12 cellular contexts compared by ENCODE assay signal in genomic region chr3:188916934-188917391, GRCh38.
DNase-seq lines count a peak whose midpoint lies in the region; ATAC-seq, FAIRE-seq and TF ChIP-seq lines count a peak whose summit lies in the region.
"Had no signal": no experiment of that assay in that cellular context is flagged by ENCODE, and none has a peak within 500 bp of the region (broad histone marks: within the 10 kb centered on the region; RNA-seq: fewer than 3 reads in every experiment).

No MANE protein-coding gene starts in this region.

- no peak for TF ChIP-seq POLR2A in vagina (IDR thresholded peaks at IDR 0.05)

- H3K9me3 ChIP-seq in SK-N-SH (no peaks in the 10 kb centered on the region), T-helper 17 cell (ENCODE audit: control insufficient read depth, low read length, poor library complexity, severe bottlenecking) (no peaks in the 10 kb centered on the region), vagina (no peaks in the 10 kb centered on the region)

- DNase-seq in SK-N-SH (no peak), T-helper 17 cell (no peak), medulla oblongata (ENCODE audit: extremely low spot score) (peak; percentile 64), D721Med (ENCODE audit: insufficient read length, low spot score) (no peak), vagina (ENCODE audit: extremely low spot score in 2 of 2) (no peak), DMS 273 (lab: John Stamatoyannopoulos, UW; ENCODE audit: unreplicated experiment) (no peak)
- DNase-seq: glutamatergic neuron had no signal

- H3K27me3 ChIP-seq in SK-N-SH (ENCODE audit: insufficient read depth) = no peaks in the 10 kb centered on the region
- H3K27me3 ChIP-seq in vagina = no peaks in the 10 kb centered on the region

- H3F3A ChIP-seq in SK-N-SH (replicated peaks; ENCODE audit: insufficient read depth) = peaks cover 21% of the 10 kb centered on the region

- intact Hi-C loops in vagina (cut with DNase I) = no loop called here

- no peak overlapping the region for H3K9ac ChIP-seq in SK-N-SH
- H3K9ac ChIP-seq: parathyroid adenoma had no signal

- H3K36me3 ChIP-seq in SK-N-SH (replicated peaks in 1 of 2; ENCODE audit: control insufficient read depth in 1 of 2, insufficient read depth in 2 of 2, low read length in 1 of 2) = no peaks in the 10 kb centered on the region
- H3K36me3 ChIP-seq in vagina = no peaks in the 10 kb centered on the region

- peak overlapping the region; percentile 86 for H3K27ac Mint-ChIP-seq in T-helper 17 cell

- no peak for FAIRE-seq in D721Med (lab: Jason Lieb, UNC)

- TF ChIP-seq CTCF in SK-N-SH (IDR thresholded peaks at IDR 0.05) = no peak
- TF ChIP-seq CTCF in D721Med (IDR thresholded peaks at IDR 0.05; ENCODE audit: insufficient read depth, missing control alignments) = no peak
- TF ChIP-seq CTCF in vagina (IDR thresholded peaks at IDR 0.05) = no peak

- peak overlapping the region; percentile 2 for H3K4me3 Mint-ChIP-seq in T-helper 17 cell

- H3K27ac ChIP-seq in SK-N-SH (ENCODE audit: low read depth in 2 of 2, low read length in 1 of 2) (peak overlapping the region in 1 of 2 experiments; percentile 26; a peak in 1 of 4 replicates), vagina (no peak overlapping the region)
- H3K27ac ChIP-seq: 22Rv1, parathyroid adenoma had no signal

- TF ChIP-seq EP300 in SK-N-SH (IDR thresholded peaks at IDR 0.05; ENCODE audit: borderline replicate concordance in 1 of 2, low read depth in 1 of 2, low read length in 1 of 2) = no peak

- H3K9me2 ChIP-seq in SK-N-SH = no peaks in the 10 kb centered on the region

- peaks cover 20% of the 10 kb centered on the region for H3K4me1 Mint-ChIP-seq in T-helper 17 cell

- H2AFZ ChIP-seq in SK-N-SH (ENCODE audit: low read depth) = no peak overlapping the region
- H2AFZ ChIP-seq: parathyroid adenoma had no signal

- peaks cover 0 to 17% of the 10 kb centered on the region in 2 experiments; a peak in 1 of 4 replicates for H3K4me1 ChIP-seq in SK-N-SH (ENCODE audit: control insufficient read depth in 1 of 2, insufficient read depth in 2 of 2, low read depth in 1 of 2, low read length in 1 of 2)
- H3K4me1 ChIP-seq in vagina = peaks cover 12% of the 10 kb centered on the region

- peaks cover 3% of the 10 kb centered on the region for H3K36me3 Mint-ChIP-seq in T-helper 17 cell (ENCODE audit: low read depth)

- POLR2A ChIA-PET in SK-N-SH (lab: Yijun Ruan, JAX) = no interaction called here

- TF ChIP-seq RAD21 in SK-N-SH (IDR thresholded peaks at IDR 0.05; ENCODE audit: low read length) = no peak

- no peaks in the 10 kb centered on the region for H4K20me1 ChIP-seq in SK-N-SH (ENCODE audit: insufficient read depth)

- H3K79me2 ChIP-seq in SK-N-SH (ENCODE audit: insufficient read depth) = no peaks in the 10 kb centered on the region
- H3K79me2 ChIP-seq: parathyroid adenoma had no signal

- ATAC-seq in SK-N-SH treated with all-trans-retinoic acid at 6 μM for 48 hours (peak; percentile 34), HG02885 (IDR thresholded peaks at IDR 0.05; ENCODE audit: poor library complexity, unreplicated experiment) (peak; percentile 63), T-helper 17 cell (peak; percentile 69)
- ATAC-seq: Panc1 had no signal

- no peak overlapping the region for H3K4me2 ChIP-seq in SK-N-SH

- H3K4me3 ChIP-seq in SK-N-SH (ENCODE audit: low read depth in 2 of 2, low read length in 1 of 2) = no peak overlapping the region
- H3K4me3 ChIP-seq in vagina = no peak overlapping the region

- no peaks in the 10 kb centered on the region for H3K27me3 Mint-ChIP-seq in T-helper 17 cell

- CTCF ChIA-PET in SK-N-SH (lab: Yijun Ruan, JAX) = no interaction called here

TF ChIP-seq in SK-N-SH treated with all-trans-retinoic acid at 6 μM for 48 hours, 23 proteins besides CTCF, POLR2A, EP300 and RAD21:
- TF ChIP-seq CSRNP3 (CRISPR knock-in tag; IDR thresholded peaks at IDR 0.05) (no peak), SNAI2 (CRISPR knock-in tag; IDR thresholded peaks at IDR 0.05) (no peak)
TF ChIP-seq in SK-N-SH treated with all-trans-retinoic acid at 6 μM for 48 hours: peak in this region for 0.

TF ChIP-seq in SK-N-SH, 30 proteins besides CTCF, POLR2A, EP300 and RAD21:
- TF ChIP-seq FOXJ3 (CRISPR knock-in tag; IDR thresholded peaks at IDR 0.05) = no peak
- TF ChIP-seq SIN3A (IDR thresholded peaks at IDR 0.05; ENCODE audit: borderline replicate concordance, low read depth, low read length) = no peak
- no peak for TF ChIP-seq RXRA (IDR thresholded peaks at IDR 0.05; ENCODE audit: borderline replicate concordance, low read depth)
- no peak for TF ChIP-seq ZBTB33 (IDR thresholded peaks at IDR 0.05; ENCODE audit: borderline replicate concordance, low read depth)
- TF ChIP-seq EZH2phosphoT487 (IDR thresholded peaks at IDR 0.05; ENCODE audit: borderline replicate concordance, low read depth) = no peak
- TF ChIP-seq SMC3 (IDR thresholded peaks at IDR 0.05; ENCODE audit: low read depth, low read length) = no peak
- no peak for TF ChIP-seq POLR2AphosphoS5 (IDR thresholded peaks at IDR 0.05; ENCODE audit: low read depth, low read length)
- no peak for TF ChIP-seq ELF1 (IDR thresholded peaks at IDR 0.05)
- TF ChIP-seq YY1 (IDR thresholded peaks at IDR 0.05; ENCODE audit: low read depth) = no peak
- TF ChIP-seq USF2 (IDR thresholded peaks at IDR 0.05; ENCODE audit: borderline replicate concordance, low read depth, low read length) = no peak
- TF ChIP-seq NRF1 (IDR thresholded peaks at IDR 0.05; ENCODE audit: low read depth, low read length) = no peak
- no peak for TF ChIP-seq NFIC (IDR thresholded peaks at IDR 0.05; ENCODE audit: borderline replicate concordance)
- TF ChIP-seq TCF12 (IDR thresholded peaks at IDR 0.05) = no peak
- TF ChIP-seq CHD2 (IDR thresholded peaks at IDR 0.05; ENCODE audit: low read length, partially characterized antibody) = no peak
- TF ChIP-seq FOXM1 (IDR thresholded peaks at IDR 0.05; ENCODE audit: low read depth) = no peak
- TF ChIP-seq FOSL2 (IDR thresholded peaks at IDR 0.05; ENCODE audit: borderline replicate concordance, low read depth) = no peak
